In genomic region chr12:12432373-12432772, GRCh38 we compare ENCODE assay signal across 1 cellular context.
A peak's percentile ranks its signal among the peaks of the same experiment; 100 is the strongest.
TF ChIP-seq lines count a peak whose summit lies in the region.

No MANE protein-coding gene starts in this region.

TF ChIP-seq in IMR-90, 13 proteins besides CTCF, POLR2A, EP300 and RAD21:
- TF ChIP-seq FOS (IDR thresholded peaks at IDR 0.05; ENCODE audit: low read depth, low read length) (no peak), MAFK (IDR thresholded peaks at IDR 0.05; ENCODE audit: low read depth, low read length) (no peak), MAZ (IDR thresholded peaks at IDR 0.05; ENCODE audit: borderline replicate concordance, low read depth, low read length) (no peak), BHLHE40 (IDR thresholded peaks at IDR 0.05; ENCODE audit: low read depth, low read length) (no peak), USF2 (IDR thresholded peaks at IDR 0.05; ENCODE audit: low read depth, low read length) (no peak), CEBPB (IDR thresholded peaks at IDR 0.05; ENCODE audit: low read depth, low read length) (peak; percentile 15; the same call in 1 of the 2 replicates), CHD1 (IDR thresholded peaks at IDR 0.05; ENCODE audit: low read depth, low read length) (no peak), SMC3 (IDR thresholded peaks at IDR 0.05; ENCODE audit: low read depth, low read length) (no peak)
